In genomic region chr5:167339205-167339604, GRCh38 we compare ENCODE assay signal across 27 cellular contexts.
"Had no signal": no experiment of that assay in that cellular context is flagged by ENCODE, and none has a peak within 500 bp of the region (broad histone marks: within the 10 kb centered on the region; RNA-seq: fewer than 3 reads in every experiment).

No MANE protein-coding gene starts in this region.

- H3K9me3 ChIP-seq: gastrocnemius medialis, ovary, prostate gland, right atrium auricular region, transverse colon, vagina had no signal

- H3K4me1 Mint-ChIP-seq: activated CD4-positive, alpha-beta T cell treated with anti-CD3 and anti-CD28 coated beads, Interleukin-2, amount 10 ng/mL, durations not matched to agents 7 days and 5 days; activated CD8-positive, alpha-beta memory T cell treated with anti-CD3 and anti-CD28 coated beads, Interleukin-2, amount 10 ng/mL, durations not matched to agents 7 days and 5 days; activated naive CD4-positive, alpha-beta T cell treated with anti-CD3 and anti-CD28 coated beads, Interleukin-2, amount 10 ng/mL, durations not matched to agents 7 days and 5 days had no signal

- DNase-seq: activated CD4-positive, alpha-beta T cell treated with anti-CD3 and anti-CD28 coated beads, Interleukin-2, amount 10 ng/mL, durations not matched to agents 7 days and 5 days; activated CD4-positive, CD25-positive, alpha-beta regulatory T cell treated with anti-CD3 and anti-CD28 coated beads, Interleukin-2, amount 50 U/mL, for 72 hours; activated CD8-positive, alpha-beta memory T cell treated with anti-CD3 and anti-CD28 coated beads, Interleukin-2, amount 10 ng/mL, durations not matched to agents 7 days and 5 days; activated CD8-positive, alpha-beta T cell treated with anti-CD3 and anti-CD28 coated beads for 36 hours; activated effector memory CD4-positive, alpha-beta T cell treated with anti-CD3 and anti-CD28 coated beads, Interleukin-2, amount 50 U/mL, for 16 hours; activated naive CD4-positive, alpha-beta T cell treated with anti-CD3 and anti-CD28 coated beads, Interleukin-2, amount 10 ng/mL, durations not matched to agents 7 days and 5 days; activated T-cell treated with anti-CD3 and anti-CD28 coated beads for 4 hours; aorta; caudate nucleus; effector CD4-positive, alpha-beta T cell; gastrocnemius medialis; head of caudate nucleus; hypothalamus; left cardiac atrium; ovary; stimulated activated CD4-positive, alpha-beta T cell treated with anti-CD3 and anti-CD28 coated beads, Interleukin-12 subunit alpha, Interleukin-12 subunit beta, amount 100 ng/mL, for 4 hours; substantia nigra; transverse colon; WERI-Rb-1 had no signal

- H3K27ac Mint-ChIP-seq: activated CD4-positive, alpha-beta T cell treated with anti-CD3 and anti-CD28 coated beads, Interleukin-2, amount 10 ng/mL, durations not matched to agents 7 days and 5 days; activated CD8-positive, alpha-beta memory T cell treated with anti-CD3 and anti-CD28 coated beads, Interleukin-2, amount 10 ng/mL, durations not matched to agents 7 days and 5 days; activated CD8-positive, alpha-beta T cell treated with anti-CD3 and anti-CD28 coated beads for 36 hours; activated naive CD4-positive, alpha-beta T cell treated with anti-CD3 and anti-CD28 coated beads, Interleukin-2, amount 10 ng/mL, durations not matched to agents 7 days and 5 days; brain; dendritic cell treated with granulocyte-macrophage colony-stimulating factor and Interleukin-4, amounts not matched to agents 40 ng/mL and 50 ng/mL, for 4 days; natural killer cell treated with Interleukin-12 subunit alpha and Interleukin-12 subunit beta and Interleukin-15 and Interleukin-18, amount 100 ng/mL, for 72 hours; stimulated activated naive CD8-positive, alpha-beta T cell treated with anti-CD3 and anti-CD28 coated beads, Interleukin-15, Interleukin-2, amounts not matched to agents 100 ng/mL and 50 ng/mL, for 24 hours; T-helper 2 cell treated with Interferon-gamma antibody and Interleukin-4, amounts not matched to agents 5 μg/mL and 100 μg/mL, for 36 hours had no signal

- H3K27me3 ChIP-seq: gastrocnemius medialis, ovary, right atrium auricular region, transverse colon, vagina had no signal

- H3K27me3 Mint-ChIP-seq: activated CD4-positive, alpha-beta T cell treated with anti-CD3 and anti-CD28 coated beads, Interleukin-2, amount 10 ng/mL, durations not matched to agents 7 days and 5 days; activated CD8-positive, alpha-beta memory T cell treated with anti-CD3 and anti-CD28 coated beads, Interleukin-2, amount 10 ng/mL, durations not matched to agents 7 days and 5 days; activated CD8-positive, alpha-beta T cell treated with anti-CD3 and anti-CD28 coated beads for 36 hours; activated naive CD4-positive, alpha-beta T cell treated with anti-CD3 and anti-CD28 coated beads, Interleukin-2, amount 10 ng/mL, durations not matched to agents 7 days and 5 days; dendritic cell treated with granulocyte-macrophage colony-stimulating factor and Interleukin-4, amounts not matched to agents 40 ng/mL and 50 ng/mL, for 4 days; natural killer cell treated with Interleukin-12 subunit alpha and Interleukin-12 subunit beta and Interleukin-15 and Interleukin-18, amount 100 ng/mL, for 72 hours; stimulated activated naive CD8-positive, alpha-beta T cell treated with anti-CD3 and anti-CD28 coated beads, Interleukin-15, Interleukin-2, amounts not matched to agents 100 ng/mL and 50 ng/mL, for 24 hours had no signal

- H3K4me1 ChIP-seq: gastrocnemius medialis, prostate gland, right atrium auricular region, transverse colon, vagina had no signal

- H3K9me3 Mint-ChIP-seq: brain had no signal

- H3K36me3 Mint-ChIP-seq: activated CD8-positive, alpha-beta memory T cell treated with anti-CD3 and anti-CD28 coated beads, Interleukin-2, amount 10 ng/mL, durations not matched to agents 7 days and 5 days; activated naive CD4-positive, alpha-beta T cell treated with anti-CD3 and anti-CD28 coated beads, Interleukin-2, amount 10 ng/mL, durations not matched to agents 7 days and 5 days; brain; natural killer cell treated with Interleukin-12 subunit alpha and Interleukin-12 subunit beta and Interleukin-15 and Interleukin-18, amount 100 ng/mL, for 72 hours had no signal

- H3K4me3 ChIP-seq: gastrocnemius medialis, ovary, prostate gland, right atrium auricular region, transverse colon, vagina had no signal

- H3K36me3 ChIP-seq: gastrocnemius medialis, ovary, prostate gland, right atrium auricular region, transverse colon, vagina, WERI-Rb-1 had no signal

- H3K4me3 Mint-ChIP-seq: activated CD4-positive, alpha-beta T cell treated with anti-CD3 and anti-CD28 coated beads, Interleukin-2, amount 10 ng/mL, durations not matched to agents 7 days and 5 days; activated CD8-positive, alpha-beta memory T cell treated with anti-CD3 and anti-CD28 coated beads, Interleukin-2, amount 10 ng/mL, durations not matched to agents 7 days and 5 days; activated CD8-positive, alpha-beta T cell treated with anti-CD3 and anti-CD28 coated beads for 36 hours; activated naive CD4-positive, alpha-beta T cell treated with anti-CD3 and anti-CD28 coated beads, Interleukin-2, amount 10 ng/mL, durations not matched to agents 7 days and 5 days; brain; dendritic cell treated with granulocyte-macrophage colony-stimulating factor and Interleukin-4, amounts not matched to agents 40 ng/mL and 50 ng/mL, for 4 days; natural killer cell treated with Interleukin-12 subunit alpha and Interleukin-12 subunit beta and Interleukin-15 and Interleukin-18, amount 100 ng/mL, for 72 hours; stimulated activated naive CD8-positive, alpha-beta T cell treated with anti-CD3 and anti-CD28 coated beads, Interleukin-15, Interleukin-2, amounts not matched to agents 100 ng/mL and 50 ng/mL, for 24 hours; T-helper 2 cell treated with Interferon-gamma antibody and Interleukin-4, amounts not matched to agents 5 μg/mL and 100 μg/mL, for 36 hours had no signal

- H3K27ac ChIP-seq: gastrocnemius medialis, ovary, prostate gland, right atrium auricular region, transverse colon, vagina, WERI-Rb-1 had no signal

- ATAC-seq: activated CD8-positive, alpha-beta memory T cell treated with anti-CD3 and anti-CD28 coated beads, Interleukin-2, amount 10 ng/mL, durations not matched to agents 7 days and 5 days; activated CD8-positive, alpha-beta T cell treated with anti-CD3 and anti-CD28 coated beads for 36 hours; gastrocnemius medialis; left cardiac atrium; natural killer cell treated with Interleukin-12 subunit alpha and Interleukin-12 subunit beta and Interleukin-15 and Interleukin-18, amount 100 ng/mL, for 72 hours had no signal
